8 cellular contexts compared by ENCODE assay signal in the genomic region with DNA sequence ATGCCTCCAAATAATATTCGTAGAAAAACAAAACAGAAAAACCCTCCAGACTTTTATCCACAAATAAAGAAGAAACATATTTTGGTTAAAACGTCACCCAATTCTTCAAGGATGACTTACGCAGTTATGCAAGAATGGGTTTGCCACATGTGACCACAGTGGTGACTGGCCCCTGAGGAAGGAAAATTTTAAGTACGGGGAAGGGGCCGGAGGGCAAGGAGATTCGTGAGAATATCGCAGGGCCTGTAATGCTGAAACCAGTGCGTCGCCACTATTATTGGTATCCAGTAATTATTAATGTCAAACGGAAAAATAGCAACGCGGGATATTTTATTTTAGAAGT. TPM values are rescaled to one million over a fixed set of nuclear protein-coding genes. Genes with fewer than 3 reads are reported as not detected.
DNase-seq lines count a peak whose midpoint lies in the region; ATAC-seq and TF ChIP-seq lines count a peak whose summit lies in the region.

No MANE protein-coding gene starts in this region.

- H3K27ac ChIP-seq in OCI-LY7 (ENCODE audit: low read depth, low read length, poor library complexity, severe bottlenecking): peak overlapping the region; percentile 3
- peak overlapping the region; percentile 90 for H3K27ac ChIP-seq in lower lobe of right lung
- H3K27ac ChIP-seq in tibial nerve: peak overlapping the region; percentile 78 to 96 (median 92)

- CTCF ChIA-PET in OCI-LY7 (lab: Charles Lee; ENCODE audit: unreplicated experiment): no interaction called here

- H2AFZ ChIP-seq in OCI-LY7 (ENCODE audit: low read length): peak overlapping the region; percentile 82

- TF ChIP-seq CTCF in OCI-LY7 (conservative IDR thresholded peaks at IDR 0.05; ENCODE audit: low read length): no peak
- no peak for TF ChIP-seq CTCF in choroid plexus epithelial cell (conservative IDR thresholded peaks at IDR 0.05; ENCODE audit: low read depth, low read length)
- TF ChIP-seq CTCF in lower lobe of right lung (IDR thresholded peaks at IDR 0.05): no peak
- no peak for TF ChIP-seq CTCF in tibial nerve (IDR thresholded peaks at IDR 0.05)

- no peaks in the 10 kb centered on the region for H3K9me2 ChIP-seq in OCI-LY7 (ENCODE audit: insufficient read depth, low read length)

- peaks cover 14% of the 10 kb centered on the region for H3K4me1 ChIP-seq in OCI-LY7 (ENCODE audit: insufficient read depth, low read length, poor library complexity, severe bottlenecking)
- peaks cover 22% of the 10 kb centered on the region for H3K4me1 ChIP-seq in lower lobe of right lung
- peaks cover 0 to 39% (median 12%) of the 10 kb centered on the region in 4 donors for H3K4me1 ChIP-seq in tibial nerve

- BruUV-seq in OCI-LY7 (replicated peaks; lab: Mats Ljungman, UMichigan): no TSS peak

- no peaks in the 10 kb centered on the region for H4K20me1 ChIP-seq in OCI-LY7 (ENCODE audit: insufficient read depth, low read length)

- intact Hi-C loops in OCI-LY7 (cut with micrococcal nuclease; ENCODE audit: unreplicated experiment) (no loop called here), lower lobe of right lung (cut with DNase I) (no loop called here)

- TF ChIP-seq EP300 in tibial nerve (IDR thresholded peaks at IDR 0.05): peak; percentile 53 to 54

- peak; percentile 94 for DNase-seq in Daoy (ENCODE audit: low read depth)
- DNase-seq in OCI-LY7 (ENCODE audit: low spot score): no peak
- peak; percentile 95 for DNase-seq in choroid plexus epithelial cell (ENCODE audit: low read depth)
- no peak for DNase-seq in lower lobe of right lung
- peak in 1 of 2 donors; percentile 59 for DNase-seq in tibial nerve (ENCODE audit: low spot score in 2 of 2)
- no peak for DNase-seq in NCI-H510A (lab: John Stamatoyannopoulos, UW)

- H3K27me3 ChIP-seq in lower lobe of right lung (ENCODE audit: low read depth) (no peaks in the 10 kb centered on the region), tibial nerve (no peaks in the 10 kb centered on the region)

- POLR2A ChIA-PET in OCI-LY7 (lab: Charles Lee): interaction anchor here (0.9 kb wide), 1 partner anchor 11 kb away, joined by 5 read pairs; no protein-coding TSS in a partner anchor

- peak overlapping the region; percentile 86 for H3K4me2 ChIP-seq in OCI-LY7 (ENCODE audit: low read length)

- TF ChIP-seq POLR2A in tibial nerve (IDR thresholded peaks at IDR 0.05): no peak

- H3K4me3 ChIP-seq in OCI-LY7 (ENCODE audit: low read depth, low read length, poor library complexity, severe bottlenecking) (peak overlapping the region; percentile 75), choroid plexus epithelial cell (ENCODE audit: low read depth, low read length) (peak overlapping the region; percentile 96), lower lobe of right lung (peak overlapping the region; percentile 79), tibial nerve (peak overlapping the region; percentile 80 to 99 (median 91))

- ATAC-seq in HG02610 (IDR thresholded peaks at IDR 0.05; ENCODE audit: unreplicated experiment): peak; percentile 8
- peak; percentile 41 to 69 for ATAC-seq in lower lobe of right lung
- ATAC-seq in GM19324 (IDR thresholded peaks at IDR 0.05; ENCODE audit: low FRiP score, unreplicated experiment): no peak

- no peaks in the 10 kb centered on the region; the same call in 1 of the 2 replicates for H3K79me2 ChIP-seq in OCI-LY7 (ENCODE audit: insufficient read depth, low read depth, low read length)

- WGBS in tibial nerve, 2 donors: 32 to 35% methylated on average over 12 of the region's 12 CpGs

- peaks cover 24% of the 10 kb centered on the region for H3K36me3 ChIP-seq in OCI-LY7 (ENCODE audit: insufficient read depth, low read length)
- peaks cover 27% of the 10 kb centered on the region for H3K36me3 ChIP-seq in lower lobe of right lung
- peaks cover 0 to 43% (median 5%) of the 10 kb centered on the region in 3 donors for H3K36me3 ChIP-seq in tibial nerve

- H3K9me3 ChIP-seq in OCI-LY7 (ENCODE audit: low read length) (no peaks in the 10 kb centered on the region), lower lobe of right lung (no peaks in the 10 kb centered on the region), tibial nerve (no peaks in the 10 kb centered on the region)

RNA-seq across cellular contexts. Expression of a gene that starts 0.6 kb away (rescaled TPM):
- total RNA-seq in Daoy (2014; rRNA removed; shearing (Covaris generic)): 268 and 373 TPM in 2 replicates
- total RNA-seq in OCI-LY7 (2014; rRNA removed; shearing (Covaris generic)): 60.6 and 65.1 TPM in 2 replicates
- total RNA-seq in OCI-LY7 (2022) (83.4 and 89.7 TPM in 2 replicates), lower lobe of right lung (58.2 TPM), tibial nerve (10 to 100 TPM; 61.8 to 90.2 (median 82.3) TPM)

RNA-seq across cellular contexts. Expression of a gene that starts 36.5 kb away (rescaled TPM):
- total RNA-seq in Daoy (2014; rRNA removed; shearing (Covaris generic)): 46.2 and 55.7 TPM in 2 replicates
- total RNA-seq in OCI-LY7 (2014; rRNA removed; shearing (Covaris generic)): 2.3 and 4.7 TPM in 2 replicates
- total RNA-seq in OCI-LY7 (2022) (6.5 and 6.8 TPM in 2 replicates), lower lobe of right lung (26.1 TPM), tibial nerve (10 to 100 TPM; 25.7 to 32.0 (median 28.8) TPM)

RNA-seq across cellular contexts. Expression of a gene that starts 56.4 kb away (rescaled TPM):
- 39.8 and 46.2 TPM in 2 replicates for total RNA-seq in Daoy (2014; rRNA removed; shearing (Covaris generic))
- 2.8 and 13.9 TPM in 2 replicates for total RNA-seq in OCI-LY7 (2014; rRNA removed; shearing (Covaris generic))
- total RNA-seq in OCI-LY7 (2022) (3.8 and 5.5 TPM in 2 replicates), lower lobe of right lung (21.3 TPM), tibial nerve (10 to 100 TPM; 12.9 to 18.2 (median 15.1) TPM)

Comparison
In these comparisons a context has a peak if more than half of its experiments do, and no peak if none do; other contexts are left out.
1. DNase-seq: peak in Daoy (single experiment) and choroid plexus epithelial cell (single experiment); none in OCI-LY7 (single experiment), lower lobe of right lung (single experiment) and NCI-H510A (single experiment).
2. H3K27ac ChIP-seq: peak in every context shown above with its lines; median percentile 92 in tibial nerve; 90 in lower lobe of right lung; 3 in OCI-LY7.
3. Peak in every context shown above with its lines, with median percentiles within 50 percentile points of each other: H3K4me3 ChIP-seq.